ENCODE assay signal across 9 cellular contexts in the genomic region with DNA sequence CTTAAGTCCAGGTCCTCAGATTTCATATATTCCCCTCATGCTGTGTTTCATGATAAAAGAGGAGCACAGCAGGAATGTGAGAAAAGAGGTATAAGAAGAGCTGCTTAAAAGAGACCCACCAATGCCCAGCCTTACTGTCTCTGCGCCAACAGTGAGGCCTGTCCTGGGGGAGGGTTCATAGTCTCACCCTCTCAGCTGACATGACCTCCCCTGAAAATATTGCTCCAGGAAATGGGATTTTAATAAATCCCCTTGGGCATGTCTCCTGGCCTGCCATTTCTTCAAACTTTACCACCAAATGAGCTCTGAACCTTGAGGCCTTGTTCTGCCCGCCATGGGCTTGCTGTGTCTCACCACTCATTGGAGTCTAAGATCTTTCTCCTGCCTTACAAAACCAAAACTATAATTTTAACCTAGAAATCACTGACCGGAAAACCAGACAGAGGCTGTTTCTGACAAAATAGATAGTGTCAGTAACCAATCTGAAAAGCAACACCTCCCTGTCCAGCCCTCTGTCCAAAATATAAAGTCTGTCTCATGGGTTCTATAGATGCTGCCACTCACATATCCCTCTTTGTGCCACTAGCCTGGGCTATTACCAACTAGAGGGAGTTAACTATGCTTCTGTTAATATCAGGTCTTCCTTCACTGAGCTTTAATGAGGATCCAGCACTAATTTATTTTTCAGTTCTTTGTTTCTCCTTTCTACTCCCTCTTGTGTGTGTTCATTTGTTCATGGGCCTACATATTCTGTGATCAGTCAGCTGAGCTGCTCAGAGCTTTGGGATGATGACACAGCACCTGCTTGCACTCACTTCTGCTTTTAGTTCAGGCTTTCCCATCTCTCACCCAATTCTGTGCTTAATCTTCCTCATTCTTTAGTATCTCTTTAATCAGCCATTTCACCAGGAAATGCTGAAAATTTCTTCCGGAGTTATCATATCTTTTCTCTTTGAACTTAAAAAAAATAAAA.
DNase-seq lines count a peak whose midpoint lies in the region; ATAC-seq and FAIRE-seq lines count a peak whose summit lies in the region.
"Had no signal": no experiment of that assay in that cellular context is flagged by ENCODE, and none has a peak within 500 bp of the region (broad histone marks: within the 10 kb centered on the region; RNA-seq: fewer than 3 reads in every experiment).

A gene with protein sequence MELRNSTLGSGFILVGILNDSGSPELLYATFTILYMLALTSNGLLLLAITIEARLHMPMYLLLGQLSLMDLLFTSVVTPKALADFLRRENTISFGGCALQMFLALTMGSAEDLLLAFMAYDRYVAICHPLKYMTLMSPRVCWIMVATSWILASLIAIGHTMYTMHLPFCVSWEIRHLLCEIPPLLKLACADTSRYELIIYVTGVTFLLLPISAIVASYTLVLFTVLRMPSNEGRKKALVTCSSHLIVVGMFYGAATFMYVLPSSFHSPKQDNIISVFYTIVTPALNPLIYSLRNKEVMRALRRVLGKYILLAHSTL (minus strand): TSS at position 51 of the 973 bp plus-strand sequence. CDS start 3,019 bp downstream, outside the sequence.

- peak; percentile 78 for FAIRE-seq in GM18507 (lab: Jason Lieb, UNC)

- DNase-seq in GM18507 (ENCODE audit: extremely low spot score, insufficient read length, low read depth) (no peak), globus pallidus (ENCODE audit: low spot score) (peak; percentile 20), ACHN (no peak), NCI-H524 (lab: John Stamatoyannopoulos, UW) (no peak)
- no peak for DNase-seq in stimulated activated naive CD4-positive, alpha-beta T cell (lab: John Stamatoyannopoulos, UW)
- DNase-seq in stimulated activated CD4-positive, alpha-beta T cell treated with anti-CD3 and anti-CD28 coated beads, Interleukin-2, amount 100 ng/mL, for 24 hours = no peak
- DNase-seq: NCI-H1105 had no signal

- in situ Hi-C loops in ACHN (cut with HindIII; ENCODE audit: low pct_ligation_motif_present, low pct_unique_long_range_greater_than_20kb, low sequenced_read_pairs) = no loop called here

- peak; percentile 95 for ATAC-seq in GM21529 (IDR thresholded peaks at IDR 0.05; ENCODE audit: unreplicated experiment)
- peak; percentile 76 for ATAC-seq in HG03457 (IDR thresholded peaks at IDR 0.05; ENCODE audit: unreplicated experiment)
